In the genomic region with DNA sequence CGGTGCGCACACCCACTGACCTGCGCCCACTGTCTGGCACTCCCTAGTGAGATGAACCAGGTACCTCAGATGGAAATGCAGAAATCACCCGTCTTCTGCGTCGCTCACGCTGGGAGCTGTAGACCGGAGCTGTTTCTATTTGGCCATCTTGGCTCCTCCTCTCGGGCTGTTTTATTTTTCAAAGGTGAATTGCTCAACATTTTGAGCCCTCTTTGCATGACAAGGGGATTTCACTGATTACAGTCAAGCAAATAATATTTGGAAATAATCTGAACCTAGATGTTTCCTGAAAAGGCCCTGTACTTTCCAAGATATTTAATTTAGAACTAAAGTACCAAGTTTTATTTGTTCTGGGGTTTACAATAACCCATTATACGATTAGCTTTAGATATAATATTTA, we compare ENCODE assay signal across 8 cellular contexts.
DNase-seq lines count a peak whose midpoint lies in the region; ATAC-seq, FAIRE-seq and TF ChIP-seq lines count a peak whose summit lies in the region.
"Not testable (repeated sequence)": the region's sequence is repeated elsewhere in the genome, so short reads cannot be mapped to it uniquely, and the experiment has no call there.

No MANE protein-coding gene starts in this region.

- H3K27ac Mint-ChIP-seq in Caco-2 (ENCODE audit: unreplicated experiment) = not testable (repeated sequence)
- peak overlapping the region in 2 of 3 experiments; percentile 90 to 92; a peak in 4 of 7 replicates for H3K27ac Mint-ChIP-seq in H9

- H3K27me3 ChIP-seq in Caco-2 (replicated peaks; ENCODE audit: control insufficient read depth, insufficient read depth, low read length); H9 (ENCODE audit: insufficient read depth, low read length); PC-3 (ENCODE audit: low read length); bronchial epithelial cell (ENCODE audit: control insufficient read depth, insufficient read depth, low read length); left lung; neuron (ENCODE audit: insufficient read depth, low read length): not testable (repeated sequence)

- not testable (repeated sequence) for H3K9me3 Mint-ChIP-seq in Caco-2 (ENCODE audit: unreplicated experiment); H9

- H4K5ac ChIP-seq in H9 (ENCODE audit: insufficient read length, low read depth, low read length) = not testable (repeated sequence)

- H3K4me1 ChIP-seq in Caco-2; H9 (ENCODE audit: insufficient read depth, low read length); PC-3 (ENCODE audit: insufficient read depth, low read length); left lung; neuron (ENCODE audit: insufficient read depth, low read length): not testable (repeated sequence)

- H2BK15ac ChIP-seq in H9 (ENCODE audit: low read depth, low read length) = not testable (repeated sequence)

- H3K23ac ChIP-seq in H9 (ENCODE audit: insufficient read length, low read depth, low read length) = not testable (repeated sequence)

- H3K79me1 ChIP-seq in H9 (ENCODE audit: insufficient read depth, low read depth, low read length, poor library complexity, severe bottlenecking) = not testable (repeated sequence)

- DNase-seq in Caco-2, H9, left lung: not testable (repeated sequence)
- DNase-seq in NCI-H2171 treated with DMSO at 0.1 percent for 48 hours (lab: John Stamatoyannopoulos, UW) (peak; percentile 19), PC-3 (peak; percentile 10), bronchial epithelial cell (ENCODE audit: low read depth) (peak; percentile 63), fibroblast of villous mesenchyme (ENCODE audit: low read depth) (peak; percentile 4)

- H2AK5ac ChIP-seq in H9 (ENCODE audit: insufficient read length, low read length) = not testable (repeated sequence)

- H2BK20ac ChIP-seq in H9 (ENCODE audit: low read depth, low read length, poor library complexity, severe bottlenecking) = not testable (repeated sequence)

- H2BK12ac ChIP-seq in H9 (ENCODE audit: insufficient read length, low read depth, low read length) = not testable (repeated sequence)

- not testable (repeated sequence) for TF ChIP-seq CTCF in Caco-2 (IDR thresholded peaks at IDR 0.05; ENCODE audit: insufficient read depth in 1 of 2, low read depth in 1 of 2, low read length in 1 of 2, severe bottlenecking in 1 of 2, unreplicated experiment in 1 of 2); H9 (conservative IDR thresholded peaks at IDR 0.05); PC-3 (conservative IDR thresholded peaks at IDR 0.05; ENCODE audit: low read depth, low read length); bronchial epithelial cell (IDR thresholded peaks at IDR 0.05; ENCODE audit: insufficient read depth, low read length, severe bottlenecking); fibroblast of villous mesenchyme (IDR thresholded peaks at IDR 0.05; ENCODE audit: insufficient read depth, low read depth, low read length); left lung (IDR thresholded peaks at IDR 0.05)

- H3K27ac ChIP-seq in H9 (ENCODE audit: insufficient read length, low read depth, low read length); PC-3 (ENCODE audit: low read length); left lung: not testable (repeated sequence)

- no CpG with 5 or more reads among the region's 10 CpGs for WGBS in H9 (ENCODE audit: extremely low coverage, insufficient read length, low lambda C conversion rate)

- not testable (repeated sequence) for H3K14ac ChIP-seq in H9 (ENCODE audit: insufficient read depth, low read length)

- FAIRE-seq in bronchial epithelial cell (lab: Jason Lieb, UNC) = not testable (repeated sequence)

- not testable (repeated sequence) for BruUV-seq in Caco-2 (replicated peaks; lab: Mats Ljungman, UMichigan); PC-3 (replicated peaks; lab: Mats Ljungman, UMichigan)

- not testable (repeated sequence) for H3F3A ChIP-seq in PC-3 (ENCODE audit: low read length, unreplicated experiment)

- not testable (repeated sequence) for H3K9ac ChIP-seq in H9 (ENCODE audit: extremely low read depth, insufficient read length, low read length)
- peak overlapping the region; percentile 31; the same call in 1 of the 2 replicates for H3K9ac ChIP-seq in PC-3 (ENCODE audit: low read length)

- not testable (repeated sequence) for H3K36me3 ChIP-seq in Caco-2 (ENCODE audit: control insufficient read depth, insufficient read depth, low read length); PC-3 (ENCODE audit: low read depth, low read length); bronchial epithelial cell (ENCODE audit: control insufficient read depth, insufficient read depth, low read length); left lung; neuron (ENCODE audit: insufficient read depth, low read length)

- H2BK120ac ChIP-seq in H9 (ENCODE audit: low read depth, low read length, poor library complexity, severe bottlenecking) = not testable (repeated sequence)

- H3T11ph ChIP-seq in H9 (ENCODE audit: low read length) = not testable (repeated sequence)

- not testable (repeated sequence) for H3K9me2 ChIP-seq in PC-3 (replicated peaks; ENCODE audit: low read length)

- not testable (repeated sequence) for H2AFZ ChIP-seq in H9 (ENCODE audit: low read length); neuron (ENCODE audit: low read depth, low read length)
- H2AFZ ChIP-seq in PC-3 (ENCODE audit: low read length) = 0 out of 2 replicates have a peak overlapping the region, but pooled peaks have one; percentile 57

- not testable (repeated sequence) for H3K56ac ChIP-seq in H9 (ENCODE audit: insufficient read length, low read depth, low read length)

- not testable (repeated sequence) for H3K36me3 Mint-ChIP-seq in Caco-2 (ENCODE audit: insufficient read depth, unreplicated experiment)
- peaks cover 1 to 11% (median 7%) of the 10 kb centered on the region in 3 experiments; a peak in 5 of 7 replicates for H3K36me3 Mint-ChIP-seq in H9 (ENCODE audit: insufficient read depth in 1 of 3, low read depth in 3 of 3)

- not testable (repeated sequence) for ATAC-seq in PC-3
- peak; percentile 48 for ATAC-seq in left lung

- H3K4me3 Mint-ChIP-seq in Caco-2 (ENCODE audit: unreplicated experiment) (peak overlapping the region; percentile 68), H9 (peak overlapping the region; percentile 69 to 79)

- H3K4me2 ChIP-seq in H9 (ENCODE audit: insufficient read depth, insufficient read length, low read length) = not testable (repeated sequence)
- peak overlapping the region; percentile 74 for H3K4me2 ChIP-seq in PC-3 (ENCODE audit: low read length)

- H4K91ac ChIP-seq in H9 (ENCODE audit: insufficient read length, low read depth, low read length) = not testable (repeated sequence)

- H3K4ac ChIP-seq in H9 (ENCODE audit: low read depth, low read length) = not testable (repeated sequence)

- H4K8ac ChIP-seq in H9 (replicated peaks; ENCODE audit: insufficient read length, low read depth, low read length) = not testable (repeated sequence)

- intact Hi-C loops in Caco-2 (cut with micrococcal nuclease; ENCODE audit: unreplicated experiment); PC-3 (cut with micrococcal nuclease); left lung (cut with DNase I): not testable (repeated sequence)

- not testable (repeated sequence) for H3K79me2 ChIP-seq in H9 (ENCODE audit: insufficient read depth, low read length); PC-3 (ENCODE audit: low read length)

- not testable (repeated sequence) for H3K4me1 Mint-ChIP-seq in Caco-2 (ENCODE audit: low read depth, unreplicated experiment)
- H3K4me1 Mint-ChIP-seq in H9 = peaks cover 10 to 11% of the 10 kb centered on the region in 2 experiments; a peak in 3 of 4 replicates

- not testable (repeated sequence) for H3K4me3 ChIP-seq in Caco-2 (ENCODE audit: low read depth, low read length); bronchial epithelial cell (ENCODE audit: low read depth, low read length); fibroblast of villous mesenchyme (ENCODE audit: low read depth, low read length); left lung
- H3K4me3 ChIP-seq in PC-3 (ENCODE audit: low read length) (peak overlapping the region; percentile 56), neuron (ENCODE audit: low read length) (peak overlapping the region; percentile 26)

- H2BK5ac ChIP-seq in H9 (ENCODE audit: insufficient read length, low read length) = not testable (repeated sequence)

- H3K23me2 ChIP-seq in H9 (ENCODE audit: insufficient read length, low read depth, low read length, poor library complexity, severe bottlenecking) = not testable (repeated sequence)

- H3K18ac ChIP-seq in H9 (ENCODE audit: insufficient read length, low read depth, low read length) = not testable (repeated sequence)

- POLR2A ChIA-PET in Caco-2 (lab: Charles Lee); PC-3 (lab: Charles Lee; ENCODE audit: unreplicated experiment): not testable (repeated sequence)

- H3K9me3 ChIP-seq in Caco-2; H9 (ENCODE audit: control insufficient read depth, low read depth, low read length); PC-3 (ENCODE audit: low read length); left lung; neuron (ENCODE audit: low read length): not testable (repeated sequence)

- H4K20me1 ChIP-seq in H9 (ENCODE audit: control insufficient read depth, insufficient read depth, insufficient read length); PC-3 (ENCODE audit: low read length): not testable (repeated sequence)

- CTCF ChIA-PET in Caco-2 (lab: Charles Lee); PC-3 (lab: Charles Lee): not testable (repeated sequence)

- H3K27me3 Mint-ChIP-seq in Caco-2 (ENCODE audit: insufficient read depth, unreplicated experiment); H9 (ENCODE audit: low read depth): not testable (repeated sequence)
